ENCODE assay signal across 8 cellular contexts in genomic region chr4:133320576-133321170, GRCh38.
DNase-seq lines count a peak whose midpoint lies in the region; ATAC-seq, FAIRE-seq and TF ChIP-seq lines count a peak whose summit lies in the region.

No MANE protein-coding gene starts in this region.

- ATAC-seq in GM19452 (IDR thresholded peaks at IDR 0.05; ENCODE audit: unreplicated experiment) (peak; percentile 61), HG03565 (IDR thresholded peaks at IDR 0.05; ENCODE audit: unreplicated experiment) (peak; percentile 95), gastroesophageal sphincter (no peak)

- TF ChIP-seq POLR2A in gastroesophageal sphincter (IDR thresholded peaks at IDR 0.05): no peak

- CTCF ChIA-PET in RWPE1 (lab: Yijun Ruan, JAX): interaction anchor here (1.0 to 1.3 kb wide), 2 partner anchors 12 to 47 kb away, joined by 3 to 4 read pairs; no protein-coding TSS in a partner anchor

- H3K36me3 ChIP-seq in gastroesophageal sphincter: no peaks in the 10 kb centered on the region

- TF ChIP-seq EP300 in gastroesophageal sphincter (IDR thresholded peaks at IDR 0.05): no peak

- POLR2A ChIA-PET in RWPE1 (lab: Yijun Ruan, JAX; ENCODE audit: low non-redundant PET): no interaction called here

- no peak overlapping the region for H3K27ac ChIP-seq in RWPE1
- no peak overlapping the region for H3K27ac ChIP-seq in gastroesophageal sphincter

- H3K27me3 ChIP-seq in gastroesophageal sphincter: no peaks in the 10 kb centered on the region

- WGBS in gastroesophageal sphincter (ENCODE audit: low coverage in 1 of 2), 2 donors: 7 to 17% methylated on average over 2 of the region's 2 CpGs

- TF ChIP-seq CTCF in RWPE1 (conservative IDR thresholded peaks at IDR 0.05; ENCODE audit: low read depth) (peak; percentile 60), gastroesophageal sphincter (IDR thresholded peaks at IDR 0.05) (peak; percentile 14 to 32 (median 23))

- H3K4me3 ChIP-seq in gastroesophageal sphincter: no peak overlapping the region

- DNase-seq in DMS 273 treated with DMSO at 0.1 percent for 48 hours (lab: John Stamatoyannopoulos, UW) (peak; percentile 4), RWPE1 (ENCODE audit: low spot score) (peak; percentile 21), urothelium cell line (ENCODE audit: low spot score) (peak; percentile 20)
- DNase-seq in activated CD4-positive, CD25-positive, alpha-beta regulatory T cell (lab: John Stamatoyannopoulos, UW): no peak
- no peak for DNase-seq in stimulated activated CD4-positive, alpha-beta T cell treated with anti-CD3 and anti-CD28 coated beads, Interleukin-4, amount 100 ng/mL, for 4 hours

- H3K4me1 ChIP-seq in gastroesophageal sphincter: no peaks in the 10 kb centered on the region

- no peak for FAIRE-seq in urothelium cell line (lab: Jason Lieb, UNC)

- no peaks in the 10 kb centered on the region for H3K9me3 ChIP-seq in gastroesophageal sphincter

Comparison
In these comparisons a context has a peak if more than half of its experiments do, and no peak if none do; other contexts are left out.
1. DNase-seq: peak in DMS 273 treated with DMSO at 0.1 percent for 48 hours (single experiment), RWPE1 (single experiment) and urothelium cell line (single experiment); none in activated CD4-positive, CD25-positive, alpha-beta regulatory T cell (0 of 4) and stimulated activated CD4-positive, alpha-beta T cell treated with anti-CD3 and anti-CD28 coated beads, Interleukin-4, amount 100 ng/mL, for 4 hours (0 of 2).